Comparison of ENCODE assay signal across 34 cellular contexts in the genomic region with DNA sequence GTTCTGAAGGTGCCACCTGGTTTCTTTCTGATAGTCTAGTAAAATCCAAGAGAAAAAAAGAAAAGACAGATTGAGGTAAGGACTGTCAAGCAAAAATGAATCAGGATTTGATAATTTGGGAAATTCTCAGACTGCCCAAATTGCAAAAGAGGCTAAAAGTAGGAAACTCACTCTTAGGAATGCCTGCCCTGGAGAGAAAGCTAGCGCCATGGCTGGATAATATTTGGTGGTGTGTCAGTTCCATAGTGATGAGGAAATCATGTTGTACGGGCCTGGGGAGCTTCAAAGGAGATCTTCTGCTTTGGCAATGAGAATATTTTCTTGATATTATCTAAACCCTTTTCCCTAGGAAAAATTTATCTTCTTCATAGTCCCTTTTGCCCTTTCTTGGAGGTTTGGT.
"Had no signal": no experiment of that assay in that cellular context is flagged by ENCODE, and none has a peak within 500 bp of the region (broad histone marks: within the 10 kb centered on the region; RNA-seq: fewer than 3 reads in every experiment).

No MANE protein-coding gene starts in this region.

- H3K9ac ChIP-seq: KMS-11 had no signal

- H3K27me3 ChIP-seq: MG63 had no signal

- H3K36me3 ChIP-seq: MG63 had no signal

- H3K9me3 ChIP-seq: MG63 had no signal

- DNase-seq: Karpas-422, Kasumi-1, KG1, MG63, MM.1S, MV-4-11, NCI-H1048, NCI-H1092, NCI-H1092 treated with DMSO at 0.1 percent for 48 hours, NCI-H1105, NCI-H1105 treated with DMSO at 0.1 percent for 48 hours, NCI-H1417, NCI-H1417 treated with DMSO at 0.1 percent for 48 hours, NCI-H1436, NCI-H1436 treated with DMSO at 0.1 percent for 48 hours, NCI-H146, NCI-H1694, NCI-H1694 treated with DMSO at 0.1 percent for 48 hours, NCI-H187, NCI-H187 treated with DMSO at 0.1 percent for 48 hours, NCI-H1930, NCI-H2029, NCI-H2029 treated with DMSO at 0.1 percent for 48 hours, NCI-H2081, NCI-H2081 treated with DMSO at 0.1 percent for 48 hours, NCI-H2107, NCI-H2171, NCI-H2171 treated with DMSO at 0.1 percent for 48 hours, NCI-H2227 treated with DMSO at 0.1 percent for 48 hours, NCI-H226, NCI-H345, NCI-H446, NCI-H446 treated with DMSO at 0.1 percent for 48 hours had no signal

- H3K4me3 ChIP-seq: MG63 had no signal

- H3K4me2 ChIP-seq: KMS-11 had no signal

- H3K27ac ChIP-seq: KMS-11 had no signal
